1 cellular context compared by ENCODE assay signal in the genomic region with DNA sequence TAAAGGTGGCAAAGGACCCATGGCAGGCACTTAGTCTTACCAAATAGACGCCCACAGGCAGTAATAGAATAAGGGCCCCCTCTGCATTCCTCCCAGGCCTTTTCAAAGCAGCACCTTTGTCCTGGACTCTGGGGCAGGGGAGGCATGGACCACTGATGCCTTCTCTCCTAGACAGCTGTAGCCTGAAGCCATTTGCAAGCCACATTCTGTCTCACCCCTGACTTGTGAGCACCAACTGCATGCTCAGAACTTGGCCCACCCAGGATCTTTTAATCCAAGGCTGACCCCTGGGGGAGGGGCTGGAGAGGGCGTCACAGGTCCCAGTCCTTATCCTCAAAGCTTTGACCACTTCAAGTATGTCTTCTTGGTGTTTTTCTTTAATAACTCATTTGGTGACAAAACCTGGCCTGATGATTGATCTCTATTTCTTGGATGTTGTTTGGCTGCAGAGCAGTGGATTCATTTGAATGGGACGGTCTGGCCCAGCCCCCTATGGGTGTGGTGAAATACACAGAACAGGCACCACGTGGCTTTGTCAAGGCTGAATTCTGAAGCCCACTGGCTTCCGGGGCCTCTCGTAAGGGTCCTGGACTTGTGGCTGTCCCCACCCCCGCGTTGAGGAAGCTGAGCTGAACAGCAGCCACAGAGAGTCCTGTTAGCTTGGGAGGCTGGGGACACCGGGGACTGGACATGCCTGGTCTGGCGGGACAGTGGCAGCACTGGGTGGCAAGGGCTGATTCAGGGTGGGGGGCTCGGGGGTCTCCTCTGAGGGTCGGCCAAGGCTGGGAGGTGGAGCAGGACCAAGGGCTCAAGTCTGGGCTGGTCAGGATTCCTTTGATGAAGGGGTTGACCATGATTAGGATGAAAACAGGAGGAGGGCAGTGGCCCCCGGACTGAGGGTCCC.
TF ChIP-seq lines count a peak whose summit lies in the region.

No MANE protein-coding gene starts in this region.

TF ChIP-seq in HepG2, 621 proteins besides CTCF, POLR2A, EP300 and RAD21 (continued from another document and continues in another):
- TF ChIP-seq ESRRA (CRISPR knock-in tag; IDR thresholded peaks at IDR 0.05; ENCODE audit: low read depth) (no peak), IKZF5 (CRISPR knock-in tag; IDR thresholded peaks at IDR 0.05) (no peak), ARID2 (CRISPR knock-in tag; IDR thresholded peaks at IDR 0.05; ENCODE audit: borderline replicate concordance) (no peak), TAF1 (CRISPR knock-in tag; IDR thresholded peaks at IDR 0.05) (peak; percentile 39; the same call in 1 of the 2 replicates), SOX13 (IDR thresholded peaks at IDR 0.05) (no peak), SOX13 (CRISPR knock-in tag; conservative IDR thresholded peaks at IDR 0.05 in 1 of 2, IDR thresholded peaks at IDR 0.05 in 1 of 2) (peak in 1 of 2 experiments; percentile 26; a peak in 2 of 4 replicates), NR2F1 (CRISPR knock-in tag; IDR thresholded peaks at IDR 0.05) (no peak), ZSCAN21 (CRISPR knock-in tag; IDR thresholded peaks at IDR 0.05; ENCODE audit: borderline replicate concordance) (peak; percentile 42; the same call in 1 of the 2 replicates), ZNF672 (CRISPR knock-in tag; IDR thresholded peaks at IDR 0.05) (no peak), TARDBP (CRISPR knock-in tag; IDR thresholded peaks at IDR 0.05) (no peak), ZNF362 (CRISPR knock-in tag; IDR thresholded peaks at IDR 0.05; ENCODE audit: borderline replicate concordance) (no peak), PRMT3 (CRISPR knock-in tag; IDR thresholded peaks at IDR 0.05; ENCODE audit: borderline replicate concordance, low read depth) (no peak), ZNF414 (CRISPR knock-in tag; IDR thresholded peaks at IDR 0.05) (no peak), RFX3 (CRISPR knock-in tag; IDR thresholded peaks at IDR 0.05) (no peak), TOPORS (CRISPR knock-in tag; IDR thresholded peaks at IDR 0.05) (no peak), AHR (CRISPR knock-in tag; IDR thresholded peaks at IDR 0.05) (no peak), ZBTB20 (CRISPR knock-in tag; IDR thresholded peaks at IDR 0.05; ENCODE audit: borderline replicate concordance, low read depth) (no peak), MED1 (CRISPR knock-in tag; IDR thresholded peaks at IDR 0.05) (peak; percentile 66), ZNF263 (CRISPR knock-in tag; IDR thresholded peaks at IDR 0.05) (0 out of 2 replicates have a peak, but pooled peaks have one; percentile 11), NFE2L2 (IDR thresholded peaks at IDR 0.05; ENCODE audit: low read length) (no peak), SOX6 (IDR thresholded peaks at IDR 0.05) (no peak), SOX6 (CRISPR knock-in tag; IDR thresholded peaks at IDR 0.05) (no peak; the same call in 1 of the 2 replicates), TCF7 (IDR thresholded peaks at IDR 0.05; ENCODE audit: low read depth) (peak; percentile 41; the same call in 1 of the 2 replicates), TFDP1 (CRISPR knock-in tag; IDR thresholded peaks at IDR 0.05; ENCODE audit: borderline replicate concordance) (peak; percentile 22; the same call in 1 of the 2 replicates), BORCS8-MEF2B (CRISPR knock-in tag; IDR thresholded peaks at IDR 0.05) (no peak), XRCC5 (optimal IDR thresholded peaks at IDR 0.05; ENCODE audit: low read length) (no peak), ZNF230 (CRISPR knock-in tag; IDR thresholded peaks at IDR 0.05) (no peak), TAF15 (IDR thresholded peaks at IDR 0.05; ENCODE audit: low read depth, low read length, poor library complexity, severe bottlenecking) (no peak), ZBTB37 (CRISPR knock-in tag; IDR thresholded peaks at IDR 0.05) (no peak), ZNF503 (CRISPR knock-in tag; IDR thresholded peaks at IDR 0.05) (no peak), ZFP36L1 (CRISPR knock-in tag; IDR thresholded peaks at IDR 0.05) (0 out of 2 replicates have a peak, but pooled peaks have one; percentile 35), POLR2AphosphoS5 (IDR thresholded peaks at IDR 0.05; ENCODE audit: low read depth, low read length) (no peak; the same call in 1 of the 2 replicates), KLF11 (CRISPR knock-in tag; IDR thresholded peaks at IDR 0.05) (no peak), MZF1 (CRISPR knock-in tag; IDR thresholded peaks at IDR 0.05; ENCODE audit: borderline replicate concordance) (no peak), ZNF839 (CRISPR knock-in tag; IDR thresholded peaks at IDR 0.05; ENCODE audit: borderline replicate concordance) (no peak), GATAD2A (CRISPR knock-in tag; IDR thresholded peaks at IDR 0.05) (peak; percentile 70), SP1 (IDR thresholded peaks at IDR 0.05) (no peak), SP1 (CRISPR knock-in tag; IDR thresholded peaks at IDR 0.05) (no peak), TCF7L2 (IDR thresholded peaks at IDR 0.05; ENCODE audit: low read depth, low read length) (no peak), ZNF20 (CRISPR knock-in tag; IDR thresholded peaks at IDR 0.05) (no peak), RORA (CRISPR knock-in tag; IDR thresholded peaks at IDR 0.05) (no peak), ZNF501 (CRISPR knock-in tag; IDR thresholded peaks at IDR 0.05) (no peak), ATM (IDR thresholded peaks at IDR 0.05; ENCODE audit: borderline replicate concordance) (no peak), HMGXB4 (CRISPR knock-in tag; IDR thresholded peaks at IDR 0.05; ENCODE audit: borderline replicate concordance in 1 of 2, low read depth in 1 of 2) (no peak), JUNB (CRISPR knock-in tag; IDR thresholded peaks at IDR 0.05; ENCODE audit: borderline replicate concordance) (no peak), SMC3 (IDR thresholded peaks at IDR 0.05; ENCODE audit: low read length) (no peak), ZBTB7A (CRISPR knock-in tag; IDR thresholded peaks at IDR 0.05) (peak; percentile 68; the same call in 1 of the 2 replicates), ZNF615 (CRISPR knock-in tag; IDR thresholded peaks at IDR 0.05; ENCODE audit: borderline replicate concordance) (no peak), NAIF1 (CRISPR knock-in tag; IDR thresholded peaks at IDR 0.05; ENCODE audit: borderline replicate concordance) (no peak)
- TF ChIP-seq, protein P1, sequence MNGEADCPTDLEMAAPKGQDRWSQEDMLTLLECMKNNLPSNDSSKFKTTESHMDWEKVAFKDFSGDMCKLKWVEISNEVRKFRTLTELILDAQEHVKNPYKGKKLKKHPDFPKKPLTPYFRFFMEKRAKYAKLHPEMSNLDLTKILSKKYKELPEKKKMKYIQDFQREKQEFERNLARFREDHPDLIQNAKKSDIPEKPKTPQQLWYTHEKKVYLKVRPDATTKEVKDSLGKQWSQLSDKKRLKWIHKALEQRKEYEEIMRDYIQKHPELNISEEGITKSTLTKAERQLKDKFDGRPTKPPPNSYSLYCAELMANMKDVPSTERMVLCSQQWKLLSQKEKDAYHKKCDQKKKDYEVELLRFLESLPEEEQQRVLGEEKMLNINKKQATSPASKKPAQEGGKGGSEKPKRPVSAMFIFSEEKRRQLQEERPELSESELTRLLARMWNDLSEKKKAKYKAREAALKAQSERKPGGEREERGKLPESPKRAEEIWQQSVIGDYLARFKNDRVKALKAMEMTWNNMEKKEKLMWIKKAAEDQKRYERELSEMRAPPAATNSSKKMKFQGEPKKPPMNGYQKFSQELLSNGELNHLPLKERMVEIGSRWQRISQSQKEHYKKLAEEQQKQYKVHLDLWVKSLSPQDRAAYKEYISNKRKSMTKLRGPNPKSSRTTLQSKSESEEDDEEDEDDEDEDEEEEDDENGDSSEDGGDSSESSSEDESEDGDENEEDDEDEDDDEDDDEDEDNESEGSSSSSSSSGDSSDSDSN (CRISPR knock-in tag; IDR thresholded peaks at IDR 0.05): peak; percentile 34; the same call in 1 of the 2 replicates
- TF ChIP-seq, protein P2, sequence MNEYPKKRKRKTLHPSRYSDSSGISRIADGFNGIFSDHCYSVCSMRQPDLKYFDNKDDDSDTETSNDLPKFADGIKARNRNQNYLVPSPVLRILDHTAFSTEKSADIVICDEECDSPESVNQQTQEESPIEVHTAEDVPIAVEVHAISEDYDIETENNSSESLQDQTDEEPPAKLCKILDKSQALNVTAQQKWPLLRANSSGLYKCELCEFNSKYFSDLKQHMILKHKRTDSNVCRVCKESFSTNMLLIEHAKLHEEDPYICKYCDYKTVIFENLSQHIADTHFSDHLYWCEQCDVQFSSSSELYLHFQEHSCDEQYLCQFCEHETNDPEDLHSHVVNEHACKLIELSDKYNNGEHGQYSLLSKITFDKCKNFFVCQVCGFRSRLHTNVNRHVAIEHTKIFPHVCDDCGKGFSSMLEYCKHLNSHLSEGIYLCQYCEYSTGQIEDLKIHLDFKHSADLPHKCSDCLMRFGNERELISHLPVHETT (CRISPR knock-in tag; conservative IDR thresholded peaks at IDR 0.05): no peak
- TF ChIP-seq, protein P3, sequence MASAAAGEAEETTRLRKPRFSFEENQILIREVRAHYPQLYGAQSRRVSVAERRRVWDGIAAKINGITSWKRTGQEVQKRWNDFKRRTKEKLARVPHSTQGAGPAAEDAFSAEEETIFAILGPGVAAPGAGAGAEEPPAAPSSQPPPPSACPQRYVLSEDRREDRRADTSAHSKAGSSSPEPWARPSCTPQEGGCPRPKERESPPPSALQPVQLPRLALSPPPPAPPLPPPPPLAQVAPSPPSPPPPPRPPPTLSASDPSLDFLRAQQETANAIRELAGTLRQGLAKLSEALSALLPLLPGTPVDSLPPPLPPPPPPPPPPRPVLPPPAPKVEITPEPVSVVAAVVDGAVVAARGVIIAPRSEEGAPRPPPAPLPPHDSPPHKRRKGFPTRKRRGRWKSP (CRISPR knock-in tag; IDR thresholded peaks at IDR 0.05): no peak
